8 cellular contexts compared by ENCODE assay signal in the genomic region with DNA sequence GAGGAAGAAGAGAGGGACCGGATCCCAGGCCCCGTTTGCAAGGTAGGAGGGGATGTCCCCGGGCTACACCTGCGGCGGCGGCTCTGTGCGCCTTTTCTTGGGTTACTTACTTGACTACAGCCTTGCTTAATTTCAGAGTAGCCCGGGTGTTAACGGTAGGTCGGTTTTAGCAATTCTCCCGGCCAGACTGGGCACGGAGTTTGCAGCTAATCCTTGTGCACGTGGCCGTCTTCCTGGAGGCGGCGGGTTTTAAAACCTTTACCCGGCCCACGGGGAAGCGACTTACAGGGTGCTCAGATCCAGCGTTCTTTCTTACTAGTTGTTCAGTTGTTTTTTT. TPM values are rescaled to one million over a fixed set of nuclear protein-coding genes. Genes with fewer than 3 reads are reported as not detected.
DNase-seq lines count a peak whose midpoint lies in the region; ATAC-seq and TF ChIP-seq lines count a peak whose summit lies in the region.

No MANE protein-coding gene starts in this region.

- H3K4me3 Mint-ChIP-seq in effector memory CD8-positive, alpha-beta T cell, result no peak overlapping the region

- intact Hi-C loops in tibial artery (cut with DNase I; ENCODE audit: low total_unique reads), result no loop called here

- no peak for TF ChIP-seq CTCF in tibial artery (IDR thresholded peaks at IDR 0.05)

- peaks cover 71% of the 10 kb centered on the region for H3K36me3 ChIP-seq in SJSA1
- peaks cover 63% of the 10 kb centered on the region for H3K36me3 ChIP-seq in iPS-20b (ENCODE audit: insufficient read depth, low read depth, low read length)
- H3K36me3 ChIP-seq in tibial artery, result peaks cover 23 to 30% (median 25%) of the 10 kb centered on the region in 3 donors

- peaks cover 24 to 31% of the 10 kb centered on the region in 2 donors for H3K4me1 Mint-ChIP-seq in effector memory CD8-positive, alpha-beta T cell (ENCODE audit: low read depth in 2 of 2)

- H3K27me3 ChIP-seq in SJSA1 (replicated peaks), result no peaks in the 10 kb centered on the region
- H3K27me3 ChIP-seq in iPS-20b (ENCODE audit: insufficient read depth, low read length), result no peaks in the 10 kb centered on the region
- no peaks in the 10 kb centered on the region for H3K27me3 ChIP-seq in tibial artery

- peak overlapping the region; percentile 62 for H3K27ac ChIP-seq in SJSA1
- H3K27ac ChIP-seq in iPS-20b (ENCODE audit: low read length), result peak overlapping the region; percentile 72
- H3K27ac ChIP-seq in tibial artery, result peak overlapping the region; percentile 86

- H3K27ac Mint-ChIP-seq in effector memory CD8-positive, alpha-beta T cell, result no peak overlapping the region

- no peaks in the 10 kb centered on the region for H3K27me3 Mint-ChIP-seq in effector memory CD8-positive, alpha-beta T cell

- H3K9ac ChIP-seq in iPS-20b (ENCODE audit: low read depth, low read length), result peak overlapping the region; percentile 100

- peaks cover 48% of the 10 kb centered on the region for H3K36me3 Mint-ChIP-seq in effector memory CD8-positive, alpha-beta T cell (ENCODE audit: insufficient read depth)

- no peaks in the 10 kb centered on the region for H3K9me3 ChIP-seq in SJSA1 (replicated peaks)
- H3K9me3 ChIP-seq in iPS-20b (ENCODE audit: insufficient read depth, low read depth, low read length), result no peaks in the 10 kb centered on the region
- no peaks in the 10 kb centered on the region for H3K9me3 ChIP-seq in tibial artery

- H3K9me3 Mint-ChIP-seq in effector memory CD8-positive, alpha-beta T cell, result no peaks in the 10 kb centered on the region

- DNase-seq in DMS53 (lab: John Stamatoyannopoulos, UW) (peak; percentile 60), DMS53 treated with DMSO at 0.1 percent for 48 hours (lab: John Stamatoyannopoulos, UW; ENCODE audit: unreplicated experiment) (no peak), SJSA1 (ENCODE audit: low read depth in 1 of 2, low spot score in 2 of 2) (peak in 1 of 2 experiments; percentile 25), tibial artery (no peak), iPS-NIHi11 (ENCODE audit: low spot score) (no peak)
- DNase-seq in effector memory CD8-positive, alpha-beta T cell, result no peak

- H3K4me3 ChIP-seq in SJSA1 (peak overlapping the region; percentile 73), iPS-20b (ENCODE audit: low read length) (peak overlapping the region; percentile 96), tibial artery (peak overlapping the region; percentile 88 to 96)

- H3K4me1 ChIP-seq in SJSA1 (replicated peaks), result peaks cover 33% of the 10 kb centered on the region
- H3K4me1 ChIP-seq in iPS-20b (ENCODE audit: insufficient read depth, low read length), result peaks cover 9% of the 10 kb centered on the region
- H3K4me1 ChIP-seq in tibial artery, result peaks cover 0 to 38% (median 28%) of the 10 kb centered on the region in 4 donors

- peak; percentile 7 for ATAC-seq in HG02588 (IDR thresholded peaks at IDR 0.05; ENCODE audit: unreplicated experiment)
- ATAC-seq in effector memory CD8-positive, alpha-beta T cell (replicated peaks), result no peak

RNA-seq across cellular contexts. Expression of a gene that starts 0.3 kb away (rescaled TPM):
- total RNA-seq in SJSA1 (2014; rRNA removed; shearing (Covaris generic)), result 81.5 and 111 TPM in 2 replicates

RNA-seq across cellular contexts. Expression of a gene that starts 0.5 kb away (rescaled TPM):
- 57.6 and 58.6 TPM in 2 replicates for total RNA-seq in SJSA1 (2014; rRNA removed; shearing (Covaris generic))

RNA-seq across cellular contexts. Expression of a gene that starts 13.5 kb away (rescaled TPM):
- total RNA-seq in SJSA1 (2014; rRNA removed; shearing (Covaris generic)), result 48.2 and 53.3 TPM in 2 replicates
